Comparison of ENCODE assay signal across 9 cellular contexts in genomic region chr12:27595231-27595642, GRCh38.
DNase-seq lines count a peak whose midpoint lies in the region; ATAC-seq and TF ChIP-seq lines count a peak whose summit lies in the region.
"Had no signal": no experiment of that assay in that cellular context is flagged by ENCODE, and none has a peak within 500 bp of the region (broad histone marks: within the 10 kb centered on the region; RNA-seq: fewer than 3 reads in every experiment).

No MANE protein-coding gene starts in this region.

- H3K4me2 ChIP-seq in mesendoderm (ENCODE audit: low read length): no peak overlapping the region
- H3K4me2 ChIP-seq in PC-9: no peak overlapping the region
- H3K4me2 ChIP-seq: KMS-11 had no signal

- H3K4me1 ChIP-seq in duodenal mucosa (ENCODE audit: control insufficient read depth in 1 of 2, insufficient read depth in 2 of 2, low read length in 2 of 2) (no peaks in the 10 kb centered on the region), mesendoderm (ENCODE audit: control insufficient read depth, low read depth, low read length) (peaks cover 3% of the 10 kb centered on the region), thoracic aorta (ENCODE audit: control insufficient read depth in 1 of 2, low read depth in 2 of 2) (peaks cover 3 to 58% of the 10 kb centered on the region in 2 donors), PC-9 (replicated peaks; ENCODE audit: insufficient read depth) (no peaks in the 10 kb centered on the region)

- H3K56ac ChIP-seq in mesendoderm (ENCODE audit: low read length): no peak overlapping the region

- no TSS peak for BruUV-seq in PC-9 (replicated peaks; lab: Mats Ljungman, UMichigan)

- no peaks in the 10 kb centered on the region for H3K9me2 ChIP-seq in PC-9 (ENCODE audit: insufficient read depth)

- no CpG with 5 or more reads among the region's 16 CpGs for WGBS in mesendoderm (ENCODE audit: extremely low coverage, insufficient coverage, low lambda C conversion rate)

- H4K20me1 ChIP-seq in PC-9 (ENCODE audit: insufficient read depth): no peaks in the 10 kb centered on the region

- H3K27me3 ChIP-seq in duodenal mucosa (ENCODE audit: control insufficient read depth in 1 of 2, insufficient read depth in 2 of 2, low read length in 2 of 2) (no peaks in the 10 kb centered on the region), mesendoderm (ENCODE audit: insufficient read depth, low read length, poor library complexity) (no peaks in the 10 kb centered on the region), thoracic aorta (replicated peaks; ENCODE audit: insufficient read depth) (no peaks in the 10 kb centered on the region), PC-9 (ENCODE audit: insufficient read depth, low read depth) (no peaks in the 10 kb centered on the region)

- POLR2A ChIA-PET in PC-9 (lab: Charles Lee; ENCODE audit: unreplicated experiment): no interaction called here

- no peak overlapping the region for H4K5ac ChIP-seq in mesendoderm (ENCODE audit: low read length)

- no peak overlapping the region for H2AFZ ChIP-seq in PC-9

- CTCF ChIA-PET in PC-9 (lab: Charles Lee): no interaction called here

- H3K27ac ChIP-seq in duodenal mucosa (ENCODE audit: low read depth, low read length): peak overlapping the region; percentile 30
- no peak overlapping the region for H3K27ac ChIP-seq in mesendoderm (ENCODE audit: low read depth, low read length)
- H3K27ac ChIP-seq in thoracic aorta: peak overlapping the region; percentile 63 to 73
- no peak overlapping the region for H3K27ac ChIP-seq in PC-9
- H3K27ac ChIP-seq: KMS-11 had no signal

- H2BK15ac ChIP-seq in mesendoderm (replicated peaks; ENCODE audit: low read depth): no peak overlapping the region

- peak; percentile 62 for DNase-seq in DMS53 (lab: John Stamatoyannopoulos, UW)
- DNase-seq in DMS53 treated with DMSO at 0.1 percent for 48 hours (lab: John Stamatoyannopoulos, UW; ENCODE audit: unreplicated experiment): no peak
- peak; percentile 74 for DNase-seq in mesendoderm
- peak; percentile 65 for DNase-seq in thoracic aorta (ENCODE audit: low spot score)
- DNase-seq in GOT3 (lab: John Stamatoyannopoulos, UW): no peak
- DNase-seq in PC-9: no peak

- H3K23ac ChIP-seq in mesendoderm (ENCODE audit: low read length): no peak overlapping the region

- no peak overlapping the region for H3K4ac ChIP-seq in mesendoderm (ENCODE audit: low read depth, low read length)

- H3K9ac ChIP-seq in duodenal mucosa (ENCODE audit: low read depth in 1 of 2, low read length in 2 of 2): no peak overlapping the region
- no peak overlapping the region for H3K9ac ChIP-seq in mesendoderm (ENCODE audit: low read length)
- H3K9ac ChIP-seq: KMS-11 had no signal

- no peak overlapping the region for H2BK5ac ChIP-seq in mesendoderm (ENCODE audit: low read length)

- TF ChIP-seq CTCF in thoracic aorta (IDR thresholded peaks at IDR 0.05) (no peak), PC-9 (conservative IDR thresholded peaks at IDR 0.05) (no peak)

- no peak overlapping the region for H2AK5ac ChIP-seq in mesendoderm (ENCODE audit: low read length)

- H3F3A ChIP-seq in PC-9 (ENCODE audit: insufficient read depth, low read depth): no peaks in the 10 kb centered on the region

- H3K4me3 ChIP-seq in duodenal mucosa (ENCODE audit: low read depth in 1 of 2, low read length in 2 of 2) (no peak overlapping the region), mesendoderm (ENCODE audit: low read length) (no peak overlapping the region), thoracic aorta (peak overlapping the region; percentile 47), PC-9 (no peak overlapping the region)

- no peaks in the 10 kb centered on the region for H3K9me3 ChIP-seq in duodenal mucosa (ENCODE audit: control insufficient read depth in 1 of 2, low read length in 2 of 2)
- no peaks in the 10 kb centered on the region for H3K9me3 ChIP-seq in thoracic aorta
- 0 out of 2 replicates have a peak, but pooled peaks cover 8% of the 10 kb centered on the region for H3K9me3 ChIP-seq in PC-9 (ENCODE audit: insufficient read depth, low read depth)

- no peak overlapping the region for H3K18ac ChIP-seq in mesendoderm (ENCODE audit: low read length)

- ATAC-seq in thoracic aorta (ENCODE audit: insufficient number of reproducible peaks, low FRiP score, low read depth) (peak; percentile 55), HG03439 (IDR thresholded peaks at IDR 0.05; ENCODE audit: unreplicated experiment) (no peak)

- H2BK120ac ChIP-seq in mesendoderm (ENCODE audit: low read depth, low read length): no peak overlapping the region

- H3K79me2 ChIP-seq in mesendoderm (ENCODE audit: control insufficient read depth, insufficient read depth, low read length) (peaks cover 4% of the 10 kb centered on the region), PC-9 (ENCODE audit: low read depth) (no peaks in the 10 kb centered on the region)

- H4K8ac ChIP-seq in mesendoderm (ENCODE audit: low read depth, low read length): no peak overlapping the region

- peaks cover 14% of the 10 kb centered on the region for H3K79me1 ChIP-seq in mesendoderm (ENCODE audit: low read length)

- H3K36me3 ChIP-seq in duodenal mucosa (ENCODE audit: control insufficient read depth in 1 of 2, insufficient read depth in 2 of 2, low read length in 2 of 2) (no peaks in the 10 kb centered on the region), mesendoderm (ENCODE audit: control insufficient read depth, insufficient read depth, low read length) (no peaks in the 10 kb centered on the region), thoracic aorta (no peaks in the 10 kb centered on the region), PC-9 (ENCODE audit: low read depth) (no peaks in the 10 kb centered on the region)

- intact Hi-C loops in PC-9 (cut with micrococcal nuclease; ENCODE audit: unreplicated experiment): no loop called here

Comparison
In these comparisons a context has a peak if more than half of its experiments do, and no peak if none do; other contexts are left out.
1. DNase-seq: peak in DMS53 (single experiment), mesendoderm (single experiment) and thoracic aorta (single experiment); none in DMS53 treated with DMSO at 0.1 percent for 48 hours (single experiment), GOT3 (single experiment) and PC-9 (0 of 2).
2. H3K27ac ChIP-seq: peak in duodenal mucosa (single experiment) and thoracic aorta (2 of 2); none in mesendoderm (single experiment) and PC-9 (single experiment).